In genomic region chr7:80175744-80176143, GRCh38 we compare ENCODE assay signal across 1 cellular context.
TF ChIP-seq lines count a peak whose summit lies in the region.

No MANE protein-coding gene starts in this region.

TF ChIP-seq in HEK293T, 16 proteins besides CTCF, POLR2A, EP300 and RAD21 (continued from another document):
- TF ChIP-seq ARNT (IDR thresholded peaks at IDR 0.05) (no peak), ELF4 (IDR thresholded peaks at IDR 0.05) (no peak), FOXK2 (IDR thresholded peaks at IDR 0.05) (no peak), ZNF384 (IDR thresholded peaks at IDR 0.05) (no peak), L3MBTL2 (conservative IDR thresholded peaks at IDR 0.05) (no peak), SP1 (IDR thresholded peaks at IDR 0.05) (no peak), TARDBP (IDR thresholded peaks at IDR 0.05) (no peak), NFRKB (IDR thresholded peaks at IDR 0.05) (no peak), SUZ12 (IDR thresholded peaks at IDR 0.05) (no peak), HDGF (IDR thresholded peaks at IDR 0.05; ENCODE audit: borderline replicate concordance) (no peak), LEF1 (IDR thresholded peaks at IDR 0.05; ENCODE audit: borderline replicate concordance) (no peak), FOXA1 (IDR thresholded peaks at IDR 0.05) (no peak)
